24 cellular contexts compared by ENCODE assay signal in the genomic region with DNA sequence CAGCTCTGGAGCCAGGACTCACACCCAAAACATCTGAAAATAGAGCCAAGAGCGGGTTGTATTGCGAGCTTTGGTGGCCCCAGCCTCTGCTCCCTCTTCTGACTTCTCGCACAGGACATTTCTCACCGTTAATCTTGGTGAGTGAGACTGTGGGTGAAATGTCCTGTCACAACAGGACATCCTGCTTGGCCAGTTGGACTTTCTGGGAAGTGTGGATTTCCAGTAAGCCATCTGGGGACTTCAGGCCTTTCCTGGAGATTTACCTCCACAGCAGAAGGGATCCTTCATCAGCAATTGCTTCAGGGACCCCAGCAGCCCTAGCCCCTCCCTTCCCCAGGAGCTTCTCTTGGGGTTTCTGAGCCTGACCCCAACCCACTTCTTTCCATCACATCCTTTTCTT.
"Had no signal": no experiment of that assay in that cellular context is flagged by ENCODE, and none has a peak within 500 bp of the region (broad histone marks: within the 10 kb centered on the region; RNA-seq: fewer than 3 reads in every experiment).

No MANE protein-coding gene starts in this region.

- H3K9me3 ChIP-seq: adrenal gland had no signal

- H3K4me3 ChIP-seq: adrenal gland, K562, SK-N-MC had no signal

- ATAC-seq: activated CD4-positive, alpha-beta T cell treated with anti-CD3 and anti-CD28 coated beads for 36 hours; K562; Panc1; Right ventricle myocardium inferior; T-cell had no signal

- H3K27ac ChIP-seq: SK-N-MC, VCaP had no signal

- H3K9me3 Mint-ChIP-seq: activated CD4-positive, alpha-beta memory T cell treated with anti-CD3 and anti-CD28 coated beads, Interleukin-2, amount 10 ng/mL, durations not matched to agents 7 days and 5 days; activated naive CD8-positive, alpha-beta T cell treated with anti-CD3 and anti-CD28 coated beads, Interleukin-2, amount 10 ng/mL, durations not matched to agents 7 days and 5 days; T-cell had no signal

- H3K27ac Mint-ChIP-seq: activated CD4-positive, alpha-beta memory T cell treated with anti-CD3 and anti-CD28 coated beads, Interleukin-2, amount 10 ng/mL, durations not matched to agents 7 days and 5 days; activated CD4-positive, alpha-beta T cell treated with anti-CD3 and anti-CD28 coated beads for 36 hours; activated naive CD8-positive, alpha-beta T cell treated with anti-CD3 and anti-CD28 coated beads, Interleukin-2, amount 10 ng/mL, durations not matched to agents 7 days and 5 days; T-cell had no signal

- H3K27me3 Mint-ChIP-seq: activated CD4-positive, alpha-beta T cell treated with anti-CD3 and anti-CD28 coated beads for 36 hours had no signal

- DNase-seq: activated CD4-positive, alpha-beta T cell treated with anti-CD3 and anti-CD28 coated beads for 36 hours; activated CD4-positive, alpha-beta T cell treated with anti-CD3 and anti-CD28 coated beads, Interleukin-2, amount 50 U/mL, for 1 hour; activated naive CD4-positive, alpha-beta T cell treated with anti-CD3 and anti-CD28 coated beads, Interleukin-2, amount 50 U/mL, for 16 hours; activated naive CD8-positive, alpha-beta T cell treated with anti-CD3 and anti-CD28 coated beads, Interleukin-2, amount 10 ng/mL, durations not matched to agents 7 days and 5 days; activated T-cell treated with anti-CD3 and anti-CD28 coated beads for 4 hours; anterior cingulate cortex; NCI-H1092; NCI-H1930; NCI-H2107; NCI-H2171 treated with DMSO at 0.1 percent for 48 hours; NCI-H345; NCI-H69; NK-92 treated with Interleukin-12 subunit alpha and Interleukin-12 subunit beta, amount 100 ng/mL, for 24 hours; OCI-M1; T-cell; T-helper 9 cell had no signal

- FAIRE-seq: K562, TTC549 had no signal

- H3K4me3 Mint-ChIP-seq: activated CD4-positive, alpha-beta memory T cell treated with anti-CD3 and anti-CD28 coated beads, Interleukin-2, amount 10 ng/mL, durations not matched to agents 7 days and 5 days; activated CD4-positive, alpha-beta T cell treated with anti-CD3 and anti-CD28 coated beads for 36 hours; activated naive CD8-positive, alpha-beta T cell treated with anti-CD3 and anti-CD28 coated beads, Interleukin-2, amount 10 ng/mL, durations not matched to agents 7 days and 5 days; T-cell had no signal

- H3K4me1 ChIP-seq: adrenal gland had no signal

- H3K36me3 ChIP-seq: adrenal gland had no signal

- H3K27me3 ChIP-seq: adrenal gland had no signal

- H3K36me3 Mint-ChIP-seq: activated naive CD8-positive, alpha-beta T cell treated with anti-CD3 and anti-CD28 coated beads, Interleukin-2, amount 10 ng/mL, durations not matched to agents 7 days and 5 days; T-cell had no signal
